1 cellular context compared by ENCODE assay signal in the genomic region with DNA sequence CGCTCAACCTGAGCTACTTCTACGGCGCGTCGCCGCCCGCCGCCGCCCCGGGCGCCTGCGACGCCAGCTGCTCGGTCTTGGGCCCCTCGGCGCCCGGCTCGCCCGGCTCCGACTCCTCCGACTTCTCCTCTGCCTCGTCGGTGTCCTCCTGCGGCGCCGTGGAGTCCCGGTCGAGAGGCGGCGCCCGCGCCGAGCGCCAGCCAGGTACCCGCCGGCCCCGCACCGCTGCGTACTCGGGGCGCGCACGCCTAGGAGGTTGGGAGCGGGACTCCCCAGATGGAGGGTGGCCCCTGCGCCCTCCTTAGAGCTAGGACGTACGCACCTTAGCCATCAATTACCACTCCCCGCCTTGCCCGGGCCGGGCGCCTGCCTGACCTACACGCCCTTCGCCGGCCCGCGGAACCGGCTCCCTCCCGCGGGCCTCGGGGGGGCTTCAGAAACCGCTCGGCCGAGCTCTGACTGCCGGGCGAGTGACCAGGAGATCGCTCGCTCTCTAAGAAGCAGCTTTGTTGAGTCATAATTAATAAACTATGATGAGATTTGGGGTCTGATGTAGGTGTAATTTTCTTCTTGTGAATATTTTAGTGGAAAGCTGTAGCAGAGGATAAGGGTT.
TF ChIP-seq lines count a peak whose summit lies in the region.

No MANE protein-coding gene starts in this region.

TF ChIP-seq in HepG2, 621 proteins besides CTCF, POLR2A, EP300 and RAD21 (continued from another document and continues in another):
- 0 out of 2 replicates have a peak, but pooled peaks have one; percentile 7 for TF ChIP-seq ZNF777 (CRISPR knock-in tag; IDR thresholded peaks at IDR 0.05)
- TF ChIP-seq CENPT (CRISPR knock-in tag; IDR thresholded peaks at IDR 0.05; ENCODE audit: low read depth) = no peak
- TF ChIP-seq MIER3 (CRISPR knock-in tag; IDR thresholded peaks at IDR 0.05; ENCODE audit: borderline replicate concordance) = no peak
- TF ChIP-seq SUZ12 (IDR thresholded peaks at IDR 0.05; ENCODE audit: low read depth, low read length) = no peak
- peak; percentile 19; the same call in 1 of the 2 replicates for TF ChIP-seq HES4 (CRISPR knock-in tag; IDR thresholded peaks at IDR 0.05; ENCODE audit: borderline replicate concordance)
- no peak for TF ChIP-seq ZNF34 (CRISPR knock-in tag; IDR thresholded peaks at IDR 0.05; ENCODE audit: borderline replicate concordance)
- peak; percentile 8; the same call in 1 of the 2 replicates for TF ChIP-seq ZNF235 (CRISPR knock-in tag; IDR thresholded peaks at IDR 0.05; ENCODE audit: borderline replicate concordance)
- TF ChIP-seq, protein P1, sequence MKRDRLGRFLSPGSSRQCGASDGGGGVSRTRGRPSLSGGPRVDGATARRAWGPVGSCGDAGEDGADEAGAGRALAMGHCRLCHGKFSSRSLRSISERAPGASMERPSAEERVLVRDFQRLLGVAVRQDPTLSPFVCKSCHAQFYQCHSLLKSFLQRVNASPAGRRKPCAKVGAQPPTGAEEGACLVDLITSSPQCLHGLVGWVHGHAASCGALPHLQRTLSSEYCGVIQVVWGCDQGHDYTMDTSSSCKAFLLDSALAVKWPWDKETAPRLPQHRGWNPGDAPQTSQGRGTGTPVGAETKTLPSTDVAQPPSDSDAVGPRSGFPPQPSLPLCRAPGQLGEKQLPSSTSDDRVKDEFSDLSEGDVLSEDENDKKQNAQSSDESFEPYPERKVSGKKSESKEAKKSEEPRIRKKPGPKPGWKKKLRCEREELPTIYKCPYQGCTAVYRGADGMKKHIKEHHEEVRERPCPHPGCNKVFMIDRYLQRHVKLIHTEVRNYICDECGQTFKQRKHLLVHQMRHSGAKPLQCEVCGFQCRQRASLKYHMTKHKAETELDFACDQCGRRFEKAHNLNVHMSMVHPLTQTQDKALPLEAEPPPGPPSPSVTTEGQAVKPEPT (CRISPR knock-in tag; IDR thresholded peaks at IDR 0.05; ENCODE audit: low read depth) = no peak
- TF ChIP-seq MEIS2 (CRISPR knock-in tag; IDR thresholded peaks at IDR 0.05) = 0 out of 2 replicates have a peak, but pooled peaks have one; percentile 18
- 0 out of 2 replicates have a peak, but pooled peaks have one; percentile 17 for TF ChIP-seq GZF1 (CRISPR knock-in tag; IDR thresholded peaks at IDR 0.05)
- no peak for TF ChIP-seq BRD4 (CRISPR knock-in tag; IDR thresholded peaks at IDR 0.05)
- TF ChIP-seq, protein P2, sequence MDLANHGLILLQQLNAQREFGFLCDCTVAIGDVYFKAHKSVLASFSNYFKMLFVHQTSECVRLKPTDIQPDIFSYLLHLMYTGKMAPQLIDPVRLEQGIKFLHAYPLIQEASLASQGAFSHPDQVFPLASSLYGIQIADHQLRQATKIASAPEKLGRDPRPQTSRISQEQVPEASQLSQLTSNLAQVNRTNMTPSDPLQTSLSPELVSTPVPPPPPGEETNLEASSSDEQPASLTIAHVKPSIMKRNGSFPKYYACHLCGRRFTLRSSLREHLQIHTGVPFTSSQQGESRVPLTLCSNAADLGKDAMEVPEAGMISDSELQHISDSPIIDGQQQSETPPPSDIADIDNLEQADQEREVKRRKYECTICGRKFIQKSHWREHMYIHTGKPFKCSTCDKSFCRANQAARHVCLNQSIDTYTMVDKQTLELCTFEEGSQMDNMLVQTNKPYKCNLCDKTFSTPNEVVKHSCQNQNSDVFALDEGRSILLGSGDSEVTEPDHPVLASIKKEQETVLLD (CRISPR knock-in tag; IDR thresholded peaks at IDR 0.05; ENCODE audit: low read depth) = no peak
- TF ChIP-seq TBP (CRISPR knock-in tag; IDR thresholded peaks at IDR 0.05) = no peak
- TF ChIP-seq NKX3-1 (CRISPR knock-in tag; IDR thresholded peaks at IDR 0.05) = no peak
- no peak for TF ChIP-seq MLXIP (CRISPR knock-in tag; IDR thresholded peaks at IDR 0.05; ENCODE audit: borderline replicate concordance)
- TF ChIP-seq, protein P3, sequence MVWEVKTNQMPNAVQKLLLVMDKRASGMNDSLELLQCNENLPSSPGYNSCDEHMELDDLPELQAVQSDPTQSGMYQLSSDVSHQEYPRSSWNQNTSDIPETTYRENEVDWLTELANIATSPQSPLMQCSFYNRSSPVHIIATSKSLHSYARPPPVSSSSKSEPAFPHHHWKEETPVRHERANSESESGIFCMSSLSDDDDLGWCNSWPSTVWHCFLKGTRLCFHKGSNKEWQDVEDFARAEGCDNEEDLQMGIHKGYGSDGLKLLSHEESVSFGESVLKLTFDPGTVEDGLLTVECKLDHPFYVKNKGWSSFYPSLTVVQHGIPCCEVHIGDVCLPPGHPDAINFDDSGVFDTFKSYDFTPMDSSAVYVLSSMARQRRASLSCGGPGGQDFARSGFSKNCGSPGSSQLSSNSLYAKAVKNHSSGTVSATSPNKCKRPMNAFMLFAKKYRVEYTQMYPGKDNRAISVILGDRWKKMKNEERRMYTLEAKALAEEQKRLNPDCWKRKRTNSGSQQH (CRISPR knock-in tag; IDR thresholded peaks at IDR 0.05; ENCODE audit: low read depth) = no peak
- no peak for TF ChIP-seq CREM (IDR thresholded peaks at IDR 0.05)
- TF ChIP-seq CREM (CRISPR knock-in tag; IDR thresholded peaks at IDR 0.05) = no peak
- TF ChIP-seq, protein P4, sequence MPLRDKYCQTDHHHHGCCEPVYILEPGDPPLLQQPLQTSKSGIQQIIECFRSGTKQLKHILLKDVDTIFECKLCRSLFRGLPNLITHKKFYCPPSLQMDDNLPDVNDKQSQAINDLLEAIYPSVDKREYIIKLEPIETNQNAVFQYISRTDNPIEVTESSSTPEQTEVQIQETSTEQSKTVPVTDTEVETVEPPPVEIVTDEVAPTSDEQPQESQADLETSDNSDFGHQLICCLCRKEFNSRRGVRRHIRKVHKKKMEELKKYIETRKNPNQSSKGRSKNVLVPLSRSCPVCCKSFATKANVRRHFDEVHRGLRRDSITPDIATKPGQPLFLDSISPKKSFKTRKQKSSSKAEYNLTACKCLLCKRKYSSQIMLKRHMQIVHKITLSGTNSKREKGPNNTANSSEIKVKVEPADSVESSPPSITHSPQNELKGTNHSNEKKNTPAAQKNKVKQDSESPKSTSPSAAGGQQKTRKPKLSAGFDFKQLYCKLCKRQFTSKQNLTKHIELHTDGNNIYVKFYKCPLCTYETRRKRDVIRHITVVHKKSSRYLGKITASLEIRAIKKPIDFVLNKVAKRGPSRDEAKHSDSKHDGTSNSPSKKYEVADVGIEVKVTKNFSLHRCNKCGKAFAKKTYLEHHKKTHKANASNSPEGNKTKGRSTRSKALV (CRISPR knock-in tag; IDR thresholded peaks at IDR 0.05) = no peak
- TF ChIP-seq, protein P5, sequence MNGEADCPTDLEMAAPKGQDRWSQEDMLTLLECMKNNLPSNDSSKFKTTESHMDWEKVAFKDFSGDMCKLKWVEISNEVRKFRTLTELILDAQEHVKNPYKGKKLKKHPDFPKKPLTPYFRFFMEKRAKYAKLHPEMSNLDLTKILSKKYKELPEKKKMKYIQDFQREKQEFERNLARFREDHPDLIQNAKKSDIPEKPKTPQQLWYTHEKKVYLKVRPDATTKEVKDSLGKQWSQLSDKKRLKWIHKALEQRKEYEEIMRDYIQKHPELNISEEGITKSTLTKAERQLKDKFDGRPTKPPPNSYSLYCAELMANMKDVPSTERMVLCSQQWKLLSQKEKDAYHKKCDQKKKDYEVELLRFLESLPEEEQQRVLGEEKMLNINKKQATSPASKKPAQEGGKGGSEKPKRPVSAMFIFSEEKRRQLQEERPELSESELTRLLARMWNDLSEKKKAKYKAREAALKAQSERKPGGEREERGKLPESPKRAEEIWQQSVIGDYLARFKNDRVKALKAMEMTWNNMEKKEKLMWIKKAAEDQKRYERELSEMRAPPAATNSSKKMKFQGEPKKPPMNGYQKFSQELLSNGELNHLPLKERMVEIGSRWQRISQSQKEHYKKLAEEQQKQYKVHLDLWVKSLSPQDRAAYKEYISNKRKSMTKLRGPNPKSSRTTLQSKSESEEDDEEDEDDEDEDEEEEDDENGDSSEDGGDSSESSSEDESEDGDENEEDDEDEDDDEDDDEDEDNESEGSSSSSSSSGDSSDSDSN (CRISPR knock-in tag; IDR thresholded peaks at IDR 0.05) = peak; percentile 28; the same call in 1 of the 2 replicates
- TF ChIP-seq AHDC1 (CRISPR knock-in tag; IDR thresholded peaks at IDR 0.05; ENCODE audit: borderline replicate concordance) = no peak
- no peak for TF ChIP-seq FLYWCH1 (CRISPR knock-in tag; IDR thresholded peaks at IDR 0.05)
- no peak for TF ChIP-seq ZNF672 (CRISPR knock-in tag; IDR thresholded peaks at IDR 0.05)
- TF ChIP-seq, protein P6, sequence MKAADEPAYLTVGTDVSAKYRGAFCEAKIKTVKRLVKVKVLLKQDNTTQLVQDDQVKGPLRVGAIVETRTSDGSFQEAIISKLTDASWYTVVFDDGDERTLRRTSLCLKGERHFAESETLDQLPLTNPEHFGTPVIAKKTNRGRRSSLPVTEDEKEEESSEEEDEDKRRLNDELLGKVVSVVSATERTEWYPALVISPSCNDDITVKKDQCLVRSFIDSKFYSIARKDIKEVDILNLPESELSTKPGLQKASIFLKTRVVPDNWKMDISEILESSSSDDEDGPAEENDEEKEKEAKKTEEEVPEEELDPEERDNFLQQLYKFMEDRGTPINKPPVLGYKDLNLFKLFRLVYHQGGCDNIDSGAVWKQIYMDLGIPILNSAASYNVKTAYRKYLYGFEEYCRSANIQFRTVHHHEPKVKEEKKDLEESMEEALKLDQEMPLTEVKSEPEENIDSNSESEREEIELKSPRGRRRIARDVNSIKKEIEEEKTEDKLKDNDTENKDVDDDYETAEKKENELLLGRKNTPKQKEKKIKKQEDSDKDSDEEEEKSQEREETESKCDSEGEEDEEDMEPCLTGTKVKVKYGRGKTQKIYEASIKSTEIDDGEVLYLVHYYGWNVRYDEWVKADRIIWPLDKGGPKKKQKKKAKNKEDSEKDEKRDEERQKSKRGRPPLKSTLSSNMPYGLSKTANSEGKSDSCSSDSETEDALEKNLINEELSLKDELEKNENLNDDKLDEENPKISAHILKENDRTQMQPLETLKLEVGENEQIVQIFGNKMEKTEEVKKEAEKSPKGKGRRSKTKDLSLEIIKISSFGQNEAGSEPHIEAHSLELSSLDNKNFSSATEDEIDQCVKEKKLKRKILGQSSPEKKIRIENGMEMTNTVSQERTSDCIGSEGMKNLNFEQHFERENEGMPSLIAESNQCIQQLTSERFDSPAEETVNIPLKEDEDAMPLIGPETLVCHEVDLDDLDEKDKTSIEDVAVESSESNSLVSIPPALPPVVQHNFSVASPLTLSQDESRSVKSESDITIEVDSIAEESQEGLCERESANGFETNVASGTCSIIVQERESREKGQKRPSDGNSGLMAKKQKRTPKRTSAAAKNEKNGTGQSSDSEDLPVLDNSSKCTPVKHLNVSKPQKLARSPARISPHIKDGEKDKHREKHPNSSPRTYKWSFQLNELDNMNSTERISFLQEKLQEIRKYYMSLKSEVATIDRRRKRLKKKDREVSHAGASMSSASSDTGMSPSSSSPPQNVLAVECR (CRISPR knock-in tag; IDR thresholded peaks at IDR 0.05; ENCODE audit: borderline replicate concordance) = peak; percentile 12; the same call in 1 of the 2 replicates
- no peak for TF ChIP-seq ZNF780A (CRISPR knock-in tag; IDR thresholded peaks at IDR 0.05)
- TF ChIP-seq, protein P7, sequence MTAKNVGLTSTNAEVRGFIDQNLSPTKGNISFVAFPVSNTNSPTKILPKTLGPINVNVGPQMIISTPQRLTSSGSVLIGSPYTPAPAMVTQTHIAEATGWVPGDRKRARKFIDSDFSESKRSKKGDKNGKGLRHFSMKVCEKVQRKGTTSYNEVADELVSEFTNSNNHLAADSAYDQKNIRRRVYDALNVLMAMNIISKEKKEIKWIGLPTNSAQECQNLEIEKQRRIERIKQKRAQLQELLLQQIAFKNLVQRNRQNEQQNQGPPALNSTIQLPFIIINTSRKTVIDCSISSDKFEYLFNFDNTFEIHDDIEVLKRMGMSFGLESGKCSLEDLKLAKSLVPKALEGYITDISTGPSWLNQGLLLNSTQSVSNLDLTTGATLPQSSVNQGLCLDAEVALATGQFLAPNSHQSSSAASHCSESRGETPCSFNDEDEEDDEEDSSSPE (CRISPR knock-in tag; IDR thresholded peaks at IDR 0.05) = no peak
